ENCODE assay signal across 40 cellular contexts in genomic region chr19:22354665-22355064, GRCh38.
"Had no signal": no experiment of that assay in that cellular context is flagged by ENCODE, and none has a peak within 500 bp of the region (broad histone marks: within the 10 kb centered on the region; RNA-seq: fewer than 3 reads in every experiment).

No MANE protein-coding gene starts in this region.

- H3K36me3 Mint-ChIP-seq: activated naive CD4-positive, alpha-beta T cell treated with anti-CD3 and anti-CD28 coated beads, Interleukin-2, amount 10 ng/mL, durations not matched to agents 7 days and 5 days; activated naive CD4-positive, alpha-beta T cell treated with anti-CD3 and anti-CD28 coated beads, Interleukin-2, amount 50 U/mL, for 24 hours; activated naive CD8-positive, alpha-beta T cell; activated naive CD8-positive, alpha-beta T cell treated with anti-CD3 and anti-CD28 coated beads for 36 hours; activated naive CD8-positive, alpha-beta T cell treated with anti-CD3 and anti-CD28 coated beads, Interleukin-2, amount 10 ng/mL, durations not matched to agents 7 days and 5 days; brain had no signal

- H3K27me3 Mint-ChIP-seq: activated naive CD4-positive, alpha-beta T cell treated with anti-CD3 and anti-CD28 coated beads, Interleukin-2, amount 10 ng/mL, durations not matched to agents 7 days and 5 days; activated naive CD4-positive, alpha-beta T cell treated with anti-CD3 and anti-CD28 coated beads, Interleukin-2, amount 50 U/mL, for 24 hours; activated naive CD8-positive, alpha-beta T cell; activated naive CD8-positive, alpha-beta T cell treated with anti-CD3 and anti-CD28 coated beads for 36 hours; activated naive CD8-positive, alpha-beta T cell treated with anti-CD3 and anti-CD28 coated beads, Interleukin-2, amount 10 ng/mL, durations not matched to agents 7 days and 5 days; activated naive CD8-positive, alpha-beta T cell treated with anti-CD3 and anti-CD28 coated beads, Interleukin-2, amount 50 U/mL, for 24 hours; activated T-cell treated with anti-CD3 and anti-CD28 coated beads, Interleukin-2, amount 50 U/mL, for 24 hours; activated T-helper 17 cell treated with anti-CD3 and anti-CD28 coated beads, Interleukin-2, amount 50 U/mL, for 72 hours; brain; central memory CD8-positive, alpha-beta T cell had no signal

- H3K27ac ChIP-seq: adrenal gland, ascending aorta, body of pancreas, brain microvascular endothelial cell, breast epithelium, cardiac muscle cell had no signal

- H3K27me3 ChIP-seq: adrenal gland, ascending aorta, body of pancreas, brain microvascular endothelial cell, breast epithelium, cardiac muscle cell had no signal

- H3K9me3 ChIP-seq: adrenal gland had no signal

- H3K4me1 Mint-ChIP-seq: activated naive CD4-positive, alpha-beta T cell treated with anti-CD3 and anti-CD28 coated beads, Interleukin-2, amount 10 ng/mL, durations not matched to agents 7 days and 5 days; activated naive CD4-positive, alpha-beta T cell treated with anti-CD3 and anti-CD28 coated beads, Interleukin-2, amount 50 U/mL, for 24 hours; activated naive CD8-positive, alpha-beta T cell treated with anti-CD3 and anti-CD28 coated beads for 36 hours; activated naive CD8-positive, alpha-beta T cell treated with anti-CD3 and anti-CD28 coated beads, Interleukin-2, amount 10 ng/mL, durations not matched to agents 7 days and 5 days; activated naive CD8-positive, alpha-beta T cell treated with anti-CD3 and anti-CD28 coated beads, Interleukin-2, amount 50 U/mL, for 24 hours; activated T-helper 17 cell treated with anti-CD3 and anti-CD28 coated beads, Interleukin-2, amount 50 U/mL, for 72 hours; brain; central memory CD8-positive, alpha-beta T cell had no signal

- FAIRE-seq: astrocyte, bronchial epithelial cell had no signal

- H3K4me3 Mint-ChIP-seq: activated naive CD4-positive, alpha-beta T cell treated with anti-CD3 and anti-CD28 coated beads for 36 hours; activated naive CD4-positive, alpha-beta T cell treated with anti-CD3 and anti-CD28 coated beads, Interleukin-2, amount 10 ng/mL, durations not matched to agents 7 days and 5 days; activated naive CD4-positive, alpha-beta T cell treated with anti-CD3 and anti-CD28 coated beads, Interleukin-2, amount 50 U/mL, for 24 hours; activated naive CD8-positive, alpha-beta T cell; activated naive CD8-positive, alpha-beta T cell treated with anti-CD3 and anti-CD28 coated beads for 36 hours; activated naive CD8-positive, alpha-beta T cell treated with anti-CD3 and anti-CD28 coated beads, Interleukin-2, amount 10 ng/mL, durations not matched to agents 7 days and 5 days; activated naive CD8-positive, alpha-beta T cell treated with anti-CD3 and anti-CD28 coated beads, Interleukin-2, amount 50 U/mL, for 24 hours; activated T-cell treated with anti-CD3 and anti-CD28 coated beads, Interleukin-2, amount 50 U/mL, for 24 hours; activated T-cell treated with anti-CD3 and anti-CD28 coated beads, Interleukin-2, amount 50 U/mL, for 4 hours; activated T-cell treated with anti-CD3 and anti-CD28 coated beads, Interleukin-2, amount 50 U/mL, for 72 hours; activated T-helper 1 cell treated with anti-CD3 and anti-CD28 coated beads, Interleukin-12 subunit alpha, Interleukin-12 subunit beta, Interleukin-2, Interleukin-4 antibody, amounts not matched to agents 30 ng/mL and 10 ng/mL and 1 ng/mL, durations not matched to agents 14 hours and 24 hours and 36 hours; activated T-helper 17 cell treated with anti-CD3 and anti-CD28 coated beads, Interleukin-2, amount 50 U/mL, for 72 hours; brain; central memory CD8-positive, alpha-beta T cell had no signal

- DNase-seq: activated effector memory CD4-positive, alpha-beta T cell treated with anti-CD3 and anti-CD28 coated beads, Interleukin-2, amount 50 U/mL, for 16 hours; activated effector memory CD4-positive, alpha-beta T cell treated with Interleukin-2 at 50 U/mL for 16 hours; activated gamma-delta T cell; activated gamma-delta T cell treated with Interleukin-2 at 50 U/mL for 16 hours; activated naive CD4-positive, alpha-beta T cell; activated naive CD4-positive, alpha-beta T cell treated with anti-CD3 and anti-CD28 coated beads for 36 hours; activated naive CD4-positive, alpha-beta T cell treated with anti-CD3 and anti-CD28 coated beads, Interleukin-2, amount 10 ng/mL, durations not matched to agents 7 days and 5 days; activated naive CD4-positive, alpha-beta T cell treated with anti-CD3 and anti-CD28 coated beads, Interleukin-2, amount 50 U/mL, for 16 hours; activated naive CD4-positive, alpha-beta T cell treated with Interleukin-2 at 50 U/mL for 16 hours; activated naive CD8-positive, alpha-beta T cell treated with anti-CD3 and anti-CD28 coated beads for 36 hours; activated naive CD8-positive, alpha-beta T cell treated with anti-CD3 and anti-CD28 coated beads, Interleukin-2, amount 10 ng/mL, durations not matched to agents 7 days and 5 days; activated naive CD8-positive, alpha-beta T cell treated with anti-CD3 and anti-CD28 coated beads, Interleukin-2, amount 50 U/mL, for 24 hours; activated T-cell treated with anti-CD3 and anti-CD28 coated beads, Interleukin-2, amount 50 U/mL, for 1 hour; activated T-cell treated with anti-CD3 and anti-CD28 coated beads, Interleukin-2, amount 50 U/mL, for 24 hours; activated T-cell treated with anti-CD3 and anti-CD28 coated beads, Interleukin-2, amount 50 U/mL, for 4 hours; activated T-cell treated with anti-CD3 and anti-CD28 coated beads, Interleukin-2, amount 50 U/mL, for 48 hours; activated T-cell treated with anti-CD3 and anti-CD28 coated beads, Interleukin-2, amount 50 U/mL, for 72 hours; adrenal gland; amniotic stem cell; amygdala; anterior cingulate cortex; aorta; body of pancreas; brain microvascular endothelial cell; caudate nucleus; central memory CD4-positive, alpha-beta T cell; cerebellar nuclear complex had no signal

- H3K36me3 ChIP-seq: adrenal gland, ascending aorta, brain microvascular endothelial cell, breast epithelium, cardiac muscle cell had no signal

- H3K27ac Mint-ChIP-seq: activated naive CD4-positive, alpha-beta T cell treated with anti-CD3 and anti-CD28 coated beads for 36 hours; activated naive CD4-positive, alpha-beta T cell treated with anti-CD3 and anti-CD28 coated beads, Interleukin-2, amount 10 ng/mL, durations not matched to agents 7 days and 5 days; activated naive CD4-positive, alpha-beta T cell treated with anti-CD3 and anti-CD28 coated beads, Interleukin-2, amount 50 U/mL, for 24 hours; activated naive CD4-positive, alpha-beta T cell treated with anti-CD3 and anti-CD28 coated beads, Interleukin-2, amount 50 U/mL, for 72 hours; activated naive CD8-positive, alpha-beta T cell; activated naive CD8-positive, alpha-beta T cell treated with anti-CD3 and anti-CD28 coated beads for 36 hours; activated naive CD8-positive, alpha-beta T cell treated with anti-CD3 and anti-CD28 coated beads, Interleukin-2, amount 10 ng/mL, durations not matched to agents 7 days and 5 days; activated naive CD8-positive, alpha-beta T cell treated with anti-CD3 and anti-CD28 coated beads, Interleukin-2, amount 50 U/mL, for 24 hours; activated T-cell treated with anti-CD3 and anti-CD28 coated beads, Interleukin-2, amount 50 U/mL, for 24 hours; activated T-cell treated with anti-CD3 and anti-CD28 coated beads, Interleukin-2, amount 50 U/mL, for 72 hours; activated T-helper 1 cell treated with anti-CD3 and anti-CD28 coated beads, Interleukin-12 subunit alpha, Interleukin-12 subunit beta, Interleukin-2, Interleukin-4 antibody, amounts not matched to agents 30 ng/mL and 10 ng/mL and 1 ng/mL, durations not matched to agents 14 hours and 24 hours and 36 hours; activated T-helper 17 cell treated with anti-CD3 and anti-CD28 coated beads, Interleukin-2, amount 50 U/mL, for 72 hours; activated T-helper 2 cell treated with anti-CD3 and anti-CD28 coated beads, Interferon-gamma antibody, Interleukin-2, Interleukin-4, amounts not matched to agents 10 μg/mL and 5 μg/mL and 100 μg/mL, durations not matched to agents 14 hours and 24 hours and 36 hours; brain had no signal

- ATAC-seq: activated naive CD4-positive, alpha-beta T cell treated with anti-CD3 and anti-CD28 coated beads, Interleukin-2, amount 50 U/mL, for 72 hours; activated naive CD8-positive, alpha-beta T cell treated with anti-CD3 and anti-CD28 coated beads, Interleukin-2, amount 50 U/mL, for 24 hours; activated T-cell treated with anti-CD3 and anti-CD28 coated beads, Interleukin-2, amount 50 U/mL, for 4 hours; activated T-cell treated with anti-CD3 and anti-CD28 coated beads, Interleukin-2, amount 50 U/mL, for 72 hours; activated T-helper 17 cell treated with anti-CD3 and anti-CD28 coated beads, Interleukin-2, amount 50 U/mL, for 72 hours; body of pancreas had no signal

- H3K4me3 ChIP-seq: adrenal gland, ascending aorta, body of pancreas, breast epithelium, cardiac muscle cell had no signal

- H3K4me1 ChIP-seq: adrenal gland, ascending aorta, body of pancreas, breast epithelium had no signal
